ENCODE assay signal across 8 cellular contexts in genomic region chrX:40109288-40110008, GRCh38. TPM values are rescaled to one million over a fixed set of nuclear protein-coding genes. Genes with fewer than 3 reads are reported as not detected.
DNase-seq lines count a peak whose midpoint lies in the region; ATAC-seq and TF ChIP-seq lines count a peak whose summit lies in the region.

No MANE protein-coding gene starts in this region.

- POLR2A ChIA-PET in activated CD8-positive, alpha-beta T cell treated with anti-CD3 and anti-CD28 coated beads for 36 hours (lab: Charles Lee): interaction anchor here (0.6 kb wide), 1 partner anchor 62 kb away, joined by 4 read pairs; no protein-coding TSS in a partner anchor

- no peaks in the 10 kb centered on the region for H3K9me3 Mint-ChIP-seq in activated CD8-positive, alpha-beta T cell treated with anti-CD3 and anti-CD28 coated beads for 36 hours

- ATAC-seq in activated CD8-positive, alpha-beta T cell treated with anti-CD3 and anti-CD28 coated beads for 36 hours: no peak
- ATAC-seq in sciatic nerve (no peak), GM21423 (IDR thresholded peaks at IDR 0.05; ENCODE audit: unreplicated experiment) (no peak)

- no peak for TF ChIP-seq CTCF in activated CD8-positive, alpha-beta T cell treated with anti-CD3 and anti-CD28 coated beads for 36 hours (IDR thresholded peaks at IDR 0.05)

- no peaks in the 10 kb centered on the region for H3K36me3 Mint-ChIP-seq in activated CD8-positive, alpha-beta T cell treated with anti-CD3 and anti-CD28 coated beads for 36 hours (ENCODE audit: low read depth)

- CTCF ChIA-PET in activated CD8-positive, alpha-beta T cell treated with anti-CD3 and anti-CD28 coated beads for 36 hours (lab: Charles Lee): interaction anchor here (1.7 kb wide), 1 partner anchor 59 kb away, joined by 5 read pairs; no protein-coding TSS in a partner anchor

- intact Hi-C loops in activated CD8-positive, alpha-beta T cell treated with anti-CD3 and anti-CD28 coated beads for 36 hours (cut with micrococcal nuclease): no loop called here
- intact Hi-C loops in sciatic nerve (cut with DNase I): loop anchor here (10.0 kb wide), 1 partner anchor 95 kb away; no protein-coding TSS in a partner anchor

- peaks cover 6% of the 10 kb centered on the region for H3K4me1 Mint-ChIP-seq in activated CD8-positive, alpha-beta T cell treated with anti-CD3 and anti-CD28 coated beads for 36 hours (ENCODE audit: low read depth)

- H3K27ac ChIP-seq in KOPT-K1 (ENCODE audit: low read depth, low read length, poor library complexity, severe bottlenecking): peak overlapping the region; percentile 78

- H3K36me3 ChIP-seq in KOPT-K1 (ENCODE audit: insufficient read depth, low read length): no peaks in the 10 kb centered on the region

- DNase-seq in ELF-1 (ENCODE audit: low read depth, low spot score): peak; percentile 77
- peak; percentile 45 for DNase-seq in activated CD8-positive, alpha-beta T cell treated with anti-CD3 and anti-CD28 coated beads for 36 hours
- peak in 26 of 51 donors; percentile 0 to 56 (median 34) for DNase-seq in hypothalamus (lab: John Stamatoyannopoulos, UW)
- peak; percentile 81 for DNase-seq in sciatic nerve (ENCODE audit: low spot score)
- DNase-seq in stimulated activated CD4-positive, alpha-beta T cell treated with anti-CD3 and anti-CD28 coated beads, Interleukin-4, amount 100 ng/mL, for 1 hour: no peak
- no peak for DNase-seq in superior temporal gyrus (ENCODE audit: extremely low spot score)

- no peaks in the 10 kb centered on the region for H3K9me3 ChIP-seq in KOPT-K1 (ENCODE audit: insufficient read depth, low read length, poor library complexity, severe bottlenecking)

- H3K27ac Mint-ChIP-seq in activated CD8-positive, alpha-beta T cell treated with anti-CD3 and anti-CD28 coated beads for 36 hours: no peak overlapping the region

- peaks cover 3% of the 10 kb centered on the region for H3K27me3 Mint-ChIP-seq in activated CD8-positive, alpha-beta T cell treated with anti-CD3 and anti-CD28 coated beads for 36 hours

- H3K4me3 Mint-ChIP-seq in activated CD8-positive, alpha-beta T cell treated with anti-CD3 and anti-CD28 coated beads for 36 hours: peak overlapping the region; percentile 53

RNA-seq across cellular contexts. Expression of gene BCOR, which starts 11.7 kb away (rescaled TPM):
- 10 to 100 TPM; 38.3 to 39.6 TPM for total RNA-seq in activated CD8-positive, alpha-beta T cell treated with anti-CD3 and anti-CD28 coated beads for 36 hours
- total RNA-seq in sciatic nerve: 42.0 TPM

Comparison
In these comparisons a context has a peak if more than half of its experiments do, and no peak if none do; other contexts are left out.
1. DNase-seq: peak in ELF-1 (single experiment), activated CD8-positive, alpha-beta T cell treated with anti-CD3 and anti-CD28 coated beads for 36 hours (single experiment), hypothalamus (26 of 51) and sciatic nerve (single experiment); none in stimulated activated CD4-positive, alpha-beta T cell treated with anti-CD3 and anti-CD28 coated beads, Interleukin-4, amount 100 ng/mL, for 1 hour (single experiment) and superior temporal gyrus (single experiment).